In the genomic region with DNA sequence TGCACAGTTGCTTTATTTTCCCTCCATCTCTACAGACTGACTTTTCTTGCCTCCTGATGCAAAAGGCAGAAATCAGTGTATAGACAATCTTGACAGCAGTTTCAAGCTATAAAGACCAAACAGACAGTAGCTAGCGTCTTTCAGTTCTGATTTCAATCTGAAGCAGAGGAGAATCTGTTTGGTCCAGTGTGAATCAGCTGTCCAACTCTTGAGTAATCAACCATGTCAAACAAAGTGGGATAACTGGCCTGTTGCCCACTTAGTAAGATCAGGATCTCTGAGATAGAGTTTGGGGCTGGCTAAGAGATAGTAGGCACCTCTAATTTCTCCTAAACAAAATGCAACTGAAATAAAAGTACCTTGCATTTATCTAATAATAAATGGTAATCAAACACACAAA, we compare ENCODE assay signal across 30 cellular contexts.
"Had no signal": no experiment of that assay in that cellular context is flagged by ENCODE, and none has a peak within 500 bp of the region (broad histone marks: within the 10 kb centered on the region; RNA-seq: fewer than 3 reads in every experiment).

No MANE protein-coding gene starts in this region.

- H3K4me3 Mint-ChIP-seq: activated CD4-positive, alpha-beta memory T cell treated with anti-CD3 and anti-CD28 coated beads, Interleukin-2, amount 10 ng/mL, durations not matched to agents 7 days and 5 days; activated CD4-positive, alpha-beta T cell treated with anti-CD3 and anti-CD28 coated beads, Interleukin-2, amount 10 ng/mL, durations not matched to agents 7 days and 5 days; activated naive CD4-positive, alpha-beta T cell treated with anti-CD3 and anti-CD28 coated beads, Interleukin-2, amount 10 ng/mL, durations not matched to agents 7 days and 5 days; activated T-cell treated with anti-CD3 and anti-CD28 coated beads, Interleukin-2, amount 50 U/mL, for 24 hours; activated T-cell treated with anti-CD3 and anti-CD28 coated beads, Interleukin-2, amount 50 U/mL, for 72 hours; central memory CD8-positive, alpha-beta T cell; dendritic cell treated with granulocyte-macrophage colony-stimulating factor and Interleukin-4, amounts not matched to agents 40 ng/mL and 50 ng/mL, for 4 days; endodermal cell; WTC11 had no signal

- H3K36me3 Mint-ChIP-seq: activated naive CD4-positive, alpha-beta T cell treated with anti-CD3 and anti-CD28 coated beads, Interleukin-2, amount 10 ng/mL, durations not matched to agents 7 days and 5 days; activated naive CD4-positive, alpha-beta T cell treated with anti-CD3 and anti-CD28 coated beads, Interleukin-2, amount 50 U/mL, for 72 hours; WTC11 had no signal

- H3K27me3 ChIP-seq: brain microvascular endothelial cell, dorsolateral prefrontal cortex, esophagus muscularis mucosa, gastroesophageal sphincter had no signal

- H3K27ac ChIP-seq: brain microvascular endothelial cell, coronary artery, dorsolateral prefrontal cortex, esophagus muscularis mucosa, gastroesophageal sphincter, VCaP had no signal

- H3K9me3 Mint-ChIP-seq: endodermal cell had no signal

- H3K4me1 ChIP-seq: esophagus muscularis mucosa, gastroesophageal sphincter had no signal

- ATAC-seq: activated naive CD4-positive, alpha-beta T cell treated with anti-CD3 and anti-CD28 coated beads, Interleukin-2, amount 50 U/mL, for 72 hours; activated T-cell treated with anti-CD3 and anti-CD28 coated beads, Interleukin-2, amount 50 U/mL, for 72 hours; gastroesophageal sphincter; WTC11 had no signal

- H3K4me3 ChIP-seq: coronary artery, dorsolateral prefrontal cortex, esophagus muscularis mucosa, gastroesophageal sphincter had no signal

- DNase-seq: activated CD4-positive, alpha-beta memory T cell treated with anti-CD3 and anti-CD28 coated beads, Interleukin-2, amount 10 ng/mL, durations not matched to agents 7 days and 5 days; activated CD4-positive, alpha-beta T cell treated with anti-CD3 and anti-CD28 coated beads for 1 hour; activated CD4-positive, alpha-beta T cell treated with anti-CD3 and anti-CD28 coated beads for 4 hours; activated CD4-positive, alpha-beta T cell treated with anti-CD3 and anti-CD28 coated beads, Interleukin-2, amount 10 ng/mL, durations not matched to agents 7 days and 5 days; activated CD4-positive, alpha-beta T cell treated with anti-CD3 and anti-CD28 coated beads, Interleukin-2, amount 50 U/mL, for 4 hours; activated CD8-positive, alpha-beta memory T cell treated with anti-CD3 and anti-CD28 coated beads, Interleukin-2, amount 50 U/mL, for 48 hours; activated gamma-delta T cell; activated naive CD4-positive, alpha-beta T cell; activated naive CD4-positive, alpha-beta T cell treated with anti-CD3 and anti-CD28 coated beads, Interleukin-2, amount 10 ng/mL, durations not matched to agents 7 days and 5 days; activated T-cell treated with anti-CD3 and anti-CD28 coated beads for 4 hours; activated T-cell treated with anti-CD3 and anti-CD28 coated beads, Interleukin-2, amount 50 U/mL, for 24 hours; activated T-cell treated with anti-CD3 and anti-CD28 coated beads, Interleukin-2, amount 50 U/mL, for 72 hours; amniotic stem cell; anterior cingulate cortex; brain microvascular endothelial cell; dorsolateral prefrontal cortex; effector memory CD4-positive, alpha-beta T cell; endodermal cell; erythroblast; foreskin melanocyte; head of caudate nucleus; T-helper 2 cell had no signal

- H3K27ac Mint-ChIP-seq: activated CD4-positive, alpha-beta memory T cell treated with anti-CD3 and anti-CD28 coated beads, Interleukin-2, amount 10 ng/mL, durations not matched to agents 7 days and 5 days; activated CD4-positive, alpha-beta T cell treated with anti-CD3 and anti-CD28 coated beads, Interleukin-2, amount 10 ng/mL, durations not matched to agents 7 days and 5 days; activated naive CD4-positive, alpha-beta T cell treated with anti-CD3 and anti-CD28 coated beads, Interleukin-2, amount 10 ng/mL, durations not matched to agents 7 days and 5 days; activated naive CD4-positive, alpha-beta T cell treated with anti-CD3 and anti-CD28 coated beads, Interleukin-2, amount 50 U/mL, for 72 hours; activated T-cell treated with anti-CD3 and anti-CD28 coated beads, Interleukin-2, amount 50 U/mL, for 24 hours; activated T-cell treated with anti-CD3 and anti-CD28 coated beads, Interleukin-2, amount 50 U/mL, for 72 hours; dendritic cell treated with granulocyte-macrophage colony-stimulating factor and Interleukin-4, amounts not matched to agents 40 ng/mL and 50 ng/mL, for 4 days; endodermal cell; WTC11 had no signal

- H3K9me3 ChIP-seq: gastroesophageal sphincter had no signal

- H3K27me3 Mint-ChIP-seq: activated CD4-positive, alpha-beta memory T cell treated with anti-CD3 and anti-CD28 coated beads, Interleukin-2, amount 10 ng/mL, durations not matched to agents 7 days and 5 days; activated CD4-positive, alpha-beta T cell treated with anti-CD3 and anti-CD28 coated beads, Interleukin-2, amount 10 ng/mL, durations not matched to agents 7 days and 5 days; activated naive CD4-positive, alpha-beta T cell treated with anti-CD3 and anti-CD28 coated beads, Interleukin-2, amount 10 ng/mL, durations not matched to agents 7 days and 5 days; activated T-cell treated with anti-CD3 and anti-CD28 coated beads, Interleukin-2, amount 50 U/mL, for 24 hours; central memory CD8-positive, alpha-beta T cell; dendritic cell treated with granulocyte-macrophage colony-stimulating factor and Interleukin-4, amounts not matched to agents 40 ng/mL and 50 ng/mL, for 4 days had no signal

- H3K4me1 Mint-ChIP-seq: activated CD4-positive, alpha-beta memory T cell treated with anti-CD3 and anti-CD28 coated beads, Interleukin-2, amount 10 ng/mL, durations not matched to agents 7 days and 5 days; activated CD4-positive, alpha-beta T cell treated with anti-CD3 and anti-CD28 coated beads, Interleukin-2, amount 10 ng/mL, durations not matched to agents 7 days and 5 days; activated naive CD4-positive, alpha-beta T cell treated with anti-CD3 and anti-CD28 coated beads, Interleukin-2, amount 10 ng/mL, durations not matched to agents 7 days and 5 days; central memory CD8-positive, alpha-beta T cell; endodermal cell had no signal

- H3K36me3 ChIP-seq: brain microvascular endothelial cell, esophagus muscularis mucosa, gastroesophageal sphincter had no signal
